ENCODE assay signal across 12 cellular contexts in genomic region chrX:40953369-40953768, GRCh38.
DNase-seq lines count a peak whose midpoint lies in the region; ATAC-seq and TF ChIP-seq lines count a peak whose summit lies in the region.
"Had no signal": no experiment of that assay in that cellular context is flagged by ENCODE, and none has a peak within 500 bp of the region (broad histone marks: within the 10 kb centered on the region; RNA-seq: fewer than 3 reads in every experiment).

No MANE protein-coding gene starts in this region.

- no peaks in the 10 kb centered on the region for H3K4me1 ChIP-seq in upper lobe of right lung

- no peak overlapping the region for H3K4me3 ChIP-seq in upper lobe of right lung
- H3K4me3 ChIP-seq: HAP-1, K562 had no signal

- TF ChIP-seq CTCF in upper lobe of right lung (IDR thresholded peaks at IDR 0.05): no peak

- intact Hi-C loops in upper lobe of right lung (cut with DNase I): no loop called here

- no peak overlapping the region for H3K27ac ChIP-seq in upper lobe of right lung

- H3K9me3 Mint-ChIP-seq in activated T-cell treated with anti-CD3 and anti-CD28 coated beads, Interleukin-2, amount 50 U/mL, for 4 hours: peaks cover 4% of the 10 kb centered on the region
- H3K9me3 Mint-ChIP-seq in T-cell: no peaks in the 10 kb centered on the region
- H3K9me3 Mint-ChIP-seq in stimulated activated memory B cell treated with anti-CD40 and anti-IgM and Interleukin-4, amounts not matched to agents 10 μg/mL and 1 μg/mL and 100 μg/mL, for 72 hours: no peaks in the 10 kb centered on the region

- CTCF ChIA-PET in T-cell (lab: Charles Lee): no interaction called here

- no peaks in the 10 kb centered on the region for H3K27me3 ChIP-seq in upper lobe of right lung

- no peaks in the 10 kb centered on the region for H3K36me3 ChIP-seq in upper lobe of right lung
- H3K36me3 ChIP-seq: HAP-1 had no signal

- H3K4me1 Mint-ChIP-seq in activated T-cell treated with anti-CD3 and anti-CD28 coated beads, Interleukin-2, amount 50 U/mL, for 4 hours (ENCODE audit: low read depth): peaks cover 10% of the 10 kb centered on the region
- H3K4me1 Mint-ChIP-seq in T-cell: peaks cover 7 to 18% (median 17%) of the 10 kb centered on the region in 3 donors
- H3K4me1 Mint-ChIP-seq in stimulated activated memory B cell treated with anti-CD40 and anti-IgM and Interleukin-4, amounts not matched to agents 10 μg/mL and 1 μg/mL and 100 μg/mL, for 72 hours: peaks cover 15% of the 10 kb centered on the region

- POLR2A ChIA-PET in T-cell (lab: Charles Lee): interaction anchor here in 1 of 2 donors (0.5 kb wide), 1 partner anchor 27 kb away, joined by 3 read pairs; no protein-coding TSS in a partner anchor

- DNase-seq in activated T-cell treated with anti-CD3 and anti-CD28 coated beads, Interleukin-2, amount 50 U/mL, for 4 hours: no peak
- DNase-seq in activated T-cell treated with anti-CD3 and anti-CD28 coated beads, Interleukin-2, amount 50 U/mL, for 1 hour: no peak
- no peak for DNase-seq in T-cell
- no peak for DNase-seq in upper lobe of right lung
- no peak for DNase-seq in GM03348 (ENCODE audit: low spot score)
- DNase-seq: kidney glomerular epithelial cell, NCI-H526 had no signal

- H3K27me3 Mint-ChIP-seq in activated T-cell treated with anti-CD3 and anti-CD28 coated beads, Interleukin-2, amount 50 U/mL, for 4 hours (ENCODE audit: low read depth): no peaks in the 10 kb centered on the region
- peaks cover 0 to 23% of the 10 kb centered on the region in 2 donors for H3K27me3 Mint-ChIP-seq in T-cell
- H3K27me3 Mint-ChIP-seq in stimulated activated memory B cell treated with anti-CD40 and anti-IgM and Interleukin-4, amounts not matched to agents 10 μg/mL and 1 μg/mL and 100 μg/mL, for 72 hours: no peaks in the 10 kb centered on the region

- no peak overlapping the region for H3K27ac Mint-ChIP-seq in T-cell
- peak overlapping the region; percentile 81 for H3K27ac Mint-ChIP-seq in stimulated activated memory B cell treated with anti-CD40 and anti-IgM and Interleukin-4, amounts not matched to agents 10 μg/mL and 1 μg/mL and 100 μg/mL, for 72 hours

- no peak for TF ChIP-seq POLR2A in GM18505 (IDR thresholded peaks at IDR 0.05; ENCODE audit: borderline replicate concordance, extremely low read depth, insufficient read depth, insufficient read length)

- ATAC-seq in activated T-cell treated with anti-CD3 and anti-CD28 coated beads, Interleukin-2, amount 50 U/mL, for 4 hours: no peak
- peak; percentile 45 for ATAC-seq in HG02798 (IDR thresholded peaks at IDR 0.05; ENCODE audit: poor library complexity, unreplicated experiment)
- no peak for ATAC-seq in T-cell (replicated peaks in 1 of 4)
- ATAC-seq in stimulated activated memory B cell treated with anti-CD40 and anti-IgM and Interleukin-4, amounts not matched to agents 10 μg/mL and 1 μg/mL and 100 μg/mL, for 72 hours: peak; percentile 74
- ATAC-seq in upper lobe of right lung: no peak
- no peak for ATAC-seq in GM18505 (IDR thresholded peaks at IDR 0.05; ENCODE audit: unreplicated experiment)
- ATAC-seq: K562 had no signal

- H3K4me3 Mint-ChIP-seq in activated T-cell treated with anti-CD3 and anti-CD28 coated beads, Interleukin-2, amount 50 U/mL, for 4 hours: peak overlapping the region; percentile 59
- peak overlapping the region in 2 of 3 donors; percentile 39 to 62 for H3K4me3 Mint-ChIP-seq in T-cell
- H3K4me3 Mint-ChIP-seq in stimulated activated memory B cell treated with anti-CD40 and anti-IgM and Interleukin-4, amounts not matched to agents 10 μg/mL and 1 μg/mL and 100 μg/mL, for 72 hours: peak overlapping the region; percentile 67

- H3K9me3 ChIP-seq in upper lobe of right lung: no peaks in the 10 kb centered on the region

- H3K36me3 Mint-ChIP-seq in activated T-cell treated with anti-CD3 and anti-CD28 coated beads, Interleukin-2, amount 50 U/mL, for 4 hours (ENCODE audit: insufficient read depth): no peaks in the 10 kb centered on the region
- no peaks in the 10 kb centered on the region for H3K36me3 Mint-ChIP-seq in T-cell
- no peaks in the 10 kb centered on the region for H3K36me3 Mint-ChIP-seq in stimulated activated memory B cell treated with anti-CD40 and anti-IgM and Interleukin-4, amounts not matched to agents 10 μg/mL and 1 μg/mL and 100 μg/mL, for 72 hours

Comparison
In these comparisons a context has a peak if more than half of its experiments do, and no peak if none do; other contexts are left out.
1. ATAC-seq: peak in HG02798 (single experiment) and stimulated activated memory B cell treated with anti-CD40 and anti-IgM and Interleukin-4, amounts not matched to agents 10 μg/mL and 1 μg/mL and 100 μg/mL, for 72 hours (single experiment); none in activated T-cell treated with anti-CD3 and anti-CD28 coated beads, Interleukin-2, amount 50 U/mL, for 4 hours (0 of 2), T-cell (0 of 4), upper lobe of right lung (single experiment) and GM18505 (single experiment).
2. Peak in every context shown above with its lines, with median percentiles within 50 percentile points of each other: H3K4me3 Mint-ChIP-seq.